In the genomic region with DNA sequence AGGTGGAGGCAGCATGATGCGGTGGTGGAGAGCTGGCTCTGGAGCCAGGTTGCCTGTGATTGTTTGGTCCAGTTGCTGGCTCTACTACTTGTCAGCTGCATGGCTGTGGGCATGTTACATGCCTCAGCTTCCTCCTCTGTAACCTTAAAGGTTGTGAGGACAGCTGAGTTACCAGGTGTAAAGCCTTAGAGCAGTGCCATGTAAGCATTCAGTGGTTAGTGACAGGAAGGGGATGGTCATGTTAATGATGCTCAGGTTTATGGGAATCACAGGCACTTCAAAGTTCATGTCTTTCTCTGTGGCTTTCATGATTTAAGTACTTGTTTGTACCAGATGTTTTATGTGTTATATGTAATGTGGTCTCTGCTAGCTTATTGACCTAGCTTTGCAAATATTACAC, we compare ENCODE assay signal across 15 cellular contexts. TPM values are rescaled to one million over a fixed set of nuclear protein-coding genes. Genes with fewer than 3 reads are reported as not detected.
DNase-seq lines count a peak whose midpoint lies in the region; ATAC-seq and TF ChIP-seq lines count a peak whose summit lies in the region.
"Had no signal": no experiment of that assay in that cellular context is flagged by ENCODE, and none has a peak within 500 bp of the region (broad histone marks: within the 10 kb centered on the region; RNA-seq: fewer than 3 reads in every experiment).

No MANE protein-coding gene starts in this region.

- H3K27me3 Mint-ChIP-seq in stimulated activated naive CD8-positive, alpha-beta T cell treated with anti-CD3 and anti-CD28 coated beads, Interleukin-15, amount 100 ng/mL, for 72 hours, result no peaks in the 10 kb centered on the region

- DNase-seq in right atrium auricular region (ENCODE audit: low spot score) (peak; percentile 44), left ventricle myocardium superior (no peak), NCI-H69 (lab: John Stamatoyannopoulos, UW) (peak; percentile 1), superior temporal gyrus (ENCODE audit: extremely low spot score) (no peak), NCI-H2107 treated with DMSO at 0.1 percent for 48 hours (lab: John Stamatoyannopoulos, UW; ENCODE audit: unreplicated experiment) (no peak)
- peak; percentile 38 for DNase-seq in central memory CD4-positive, alpha-beta T cell
- DNase-seq in stimulated activated naive CD8-positive, alpha-beta T cell treated with anti-CD3 and anti-CD28 coated beads, Interleukin-15, amount 100 ng/mL, for 72 hours, result no peak
- DNase-seq: C1 segment of cervical spinal cord, IMR-90, NCI-H1417, NCI-H1930, NCI-H510A, SHP77 had no signal

- no peak for TF ChIP-seq CTCF in right atrium auricular region (IDR thresholded peaks at IDR 0.05)

- no peak overlapping the region for H3K4me3 Mint-ChIP-seq in stimulated activated naive CD8-positive, alpha-beta T cell treated with anti-CD3 and anti-CD28 coated beads, Interleukin-15, amount 100 ng/mL, for 72 hours
- H3K4me3 Mint-ChIP-seq: GM23338 had no signal

- no peaks in the 10 kb centered on the region for H3K9me3 Mint-ChIP-seq in stimulated activated naive CD8-positive, alpha-beta T cell treated with anti-CD3 and anti-CD28 coated beads, Interleukin-15, amount 100 ng/mL, for 72 hours
- H3K9me3 Mint-ChIP-seq: GM23338 had no signal

- H3K4me3 ChIP-seq in right atrium auricular region, result no peak overlapping the region
- H3K4me3 ChIP-seq: GM23338 had no signal

- intact Hi-C loops in left ventricle myocardium superior (cut with micrococcal nuclease), result no loop called here

- H3K9me3 ChIP-seq in right atrium auricular region, result no peaks in the 10 kb centered on the region

- H3K4me1 Mint-ChIP-seq in stimulated activated naive CD8-positive, alpha-beta T cell treated with anti-CD3 and anti-CD28 coated beads, Interleukin-15, amount 100 ng/mL, for 72 hours, result peaks cover 37% of the 10 kb centered on the region

- peaks cover 22% of the 10 kb centered on the region for H3K36me3 ChIP-seq in right atrium auricular region

- H3K4me1 ChIP-seq in right atrium auricular region, result peaks cover 0 to 12% of the 10 kb centered on the region in 2 donors

- peak overlapping the region in 1 of 2 donors; percentile 21 for H3K27ac Mint-ChIP-seq in stimulated activated naive CD8-positive, alpha-beta T cell treated with anti-CD3 and anti-CD28 coated beads, Interleukin-15, amount 100 ng/mL, for 72 hours
- H3K27ac Mint-ChIP-seq: GM23338 had no signal

- no peak overlapping the region for H3K27ac ChIP-seq in right atrium auricular region

- ATAC-seq in left ventricle myocardium superior, result no peak
- peak; percentile 76 for ATAC-seq in stimulated activated naive CD8-positive, alpha-beta T cell treated with anti-CD3 and anti-CD28 coated beads, Interleukin-15, amount 100 ng/mL, for 72 hours
- ATAC-seq in GM19455 (IDR thresholded peaks at IDR 0.05; ENCODE audit: unreplicated experiment), result no peak
- ATAC-seq: GM23338 had no signal

- H3K27me3 ChIP-seq in right atrium auricular region, result no peaks in the 10 kb centered on the region

RNA-seq across cellular contexts. Expression of a gene that starts 32.6 kb away (rescaled TPM):
- total RNA-seq in right atrium auricular region (100 to 1,000 TPM; 129 to 141 TPM), left ventricle myocardium superior (99.6 TPM)

RNA-seq across cellular contexts. Expression of a gene that starts 59.2 kb away (rescaled TPM):
- total RNA-seq in right atrium auricular region, result 1 to 10 TPM in 1 of 2 donors, under 1 TPM in 1; 0.11 to 1.3 TPM
- total RNA-seq in left ventricle myocardium superior, result 0.45 TPM
- total RNA-seq: IMR-90 had no signal

Comparison
In these comparisons a context has a peak if more than half of its experiments do, and no peak if none do; other contexts are left out.
1. DNase-seq: peak in right atrium auricular region (single experiment), NCI-H69 (single experiment) and central memory CD4-positive, alpha-beta T cell (single experiment); none in left ventricle myocardium superior (single experiment), stimulated activated naive CD8-positive, alpha-beta T cell treated with anti-CD3 and anti-CD28 coated beads, Interleukin-15, amount 100 ng/mL, for 72 hours (0 of 2), superior temporal gyrus (single experiment) and NCI-H2107 treated with DMSO at 0.1 percent for 48 hours (single experiment).